ENCODE assay signal across 21 cellular contexts in the genomic region with DNA sequence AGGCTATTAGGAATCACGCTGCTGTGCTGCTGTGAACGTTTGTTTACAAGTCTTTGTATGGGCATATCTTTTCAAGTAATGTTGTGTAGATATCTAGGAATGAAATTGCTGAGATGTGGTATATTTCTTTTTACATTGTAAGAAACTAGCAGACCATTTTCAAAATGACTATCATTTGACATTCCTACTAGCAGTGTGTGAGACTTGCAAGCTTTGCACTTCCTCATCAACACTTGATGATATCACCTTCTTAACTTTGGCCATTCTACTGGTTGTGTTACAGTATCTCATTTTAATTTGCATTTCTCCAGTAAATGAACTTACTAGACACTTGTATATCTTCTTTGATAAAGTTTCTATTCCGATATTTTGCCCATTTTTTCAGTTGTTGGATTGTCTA. TPM values are rescaled to one million over a fixed set of nuclear protein-coding genes. Genes with fewer than 3 reads are reported as not detected.
"Had no signal": no experiment of that assay in that cellular context is flagged by ENCODE, and none has a peak within 500 bp of the region (broad histone marks: within the 10 kb centered on the region; RNA-seq: fewer than 3 reads in every experiment).

No MANE protein-coding gene starts in this region.

- H3K27me3 Mint-ChIP-seq: central memory CD8-positive, alpha-beta T cell had no signal

- DNase-seq: activated naive CD4-positive, alpha-beta T cell treated with Interleukin-2 at 50 U/mL for 16 hours; colonic mucosa; endodermal cell; foreskin melanocyte; hypothalamus; kidney; occipital lobe; posterior cingulate gyrus; retina; stimulated activated CD8-positive, alpha-beta memory T cell treated with anti-CD3 and anti-CD28 coated beads, Interleukin-4, amount 100 ng/mL, for 48 hours; stimulated activated naive CD4-positive, alpha-beta T cell treated with Interleukin-2 at 50 U/mL for 16 hours; thyroid gland had no signal

- ATAC-seq: left lobe of liver had no signal

- H3K27ac Mint-ChIP-seq: endodermal cell had no signal

- H3K4me3 Mint-ChIP-seq: central memory CD8-positive, alpha-beta T cell; endodermal cell had no signal

- H3K9me3 Mint-ChIP-seq: central memory CD8-positive, alpha-beta T cell; endodermal cell had no signal

RNA-seq across cellular contexts. Expression of a gene that starts 12.1 kb away (rescaled TPM):
- total RNA-seq: ascending aorta; colonic mucosa; endodermal cell; epithelial cell of proximal tubule; kidney; left lobe of liver; lung microvascular endothelial cell; myocyte; occipital lobe; subcutaneous adipose tissue; T-helper 1 cell treated with Interleukin-12 subunit alpha and Interleukin-12 subunit beta and Interleukin-4 antibody, amounts not matched to agents 30 ng/mL and 1 ng/mL, for 36 hours; thyroid gland; ureter had no signal
